Comparison of ENCODE assay signal across 10 cellular contexts in genomic region chr4:123600426-123600825, GRCh38.
DNase-seq lines count a peak whose midpoint lies in the region; ATAC-seq and TF ChIP-seq lines count a peak whose summit lies in the region.
"Had no signal": no experiment of that assay in that cellular context is flagged by ENCODE, and none has a peak within 500 bp of the region (broad histone marks: within the 10 kb centered on the region; RNA-seq: fewer than 3 reads in every experiment).

No MANE protein-coding gene starts in this region.

- intact Hi-C loops in breast epithelium (cut with DNase I; ENCODE audit: low total_unique reads) (loop anchor here (2.0 kb wide), 1 partner anchor 16 kb away; no protein-coding TSS in a partner anchor), MCF 10A (cut with micrococcal nuclease) (no loop called here), lower lobe of right lung (cut with DNase I) (no loop called here), transverse colon (cut with DNase I; ENCODE audit: low total_unique reads) (no loop called here)
- intact Hi-C loops in activated T-helper 1 cell treated with anti-CD3 and anti-CD28 coated beads, Interleukin-12 subunit alpha, Interleukin-12 subunit beta, Interleukin-2, Interleukin-4 antibody, amounts not matched to agents 30 ng/mL and 10 ng/mL and 1 ng/mL, durations not matched to agents 14 hours and 24 hours and 36 hours (cut with micrococcal nuclease): loop anchor here (2.0 to 5.0 kb wide), 3 partner anchors 38 to 203 kb away; partner anchors contain the start of gene SPRY1

- TF ChIP-seq POLR2A in breast epithelium (IDR thresholded peaks at IDR 0.05) (no peak), transverse colon (IDR thresholded peaks at IDR 0.05) (no peak)

- no peak for TF ChIP-seq EP300 in transverse colon (IDR thresholded peaks at IDR 0.05; ENCODE audit: low read depth)

- H3K4me3 Mint-ChIP-seq in MCF 10A (ENCODE audit: unreplicated experiment): no peak overlapping the region
- peak overlapping the region; percentile 15 for H3K4me3 Mint-ChIP-seq in activated T-helper 1 cell treated with anti-CD3 and anti-CD28 coated beads, Interleukin-12 subunit alpha, Interleukin-12 subunit beta, Interleukin-2, Interleukin-4 antibody, amounts not matched to agents 30 ng/mL and 10 ng/mL and 1 ng/mL, durations not matched to agents 14 hours and 24 hours and 36 hours

- no peak for TF ChIP-seq CTCF in breast epithelium (IDR thresholded peaks at IDR 0.05)
- no peak for TF ChIP-seq CTCF in MCF 10A (IDR thresholded peaks at IDR 0.05; ENCODE audit: unreplicated experiment)
- no peak for TF ChIP-seq CTCF in lower lobe of right lung (IDR thresholded peaks at IDR 0.05)
- no peak for TF ChIP-seq CTCF in transverse colon (IDR thresholded peaks at IDR 0.05)

- H3K4me1 Mint-ChIP-seq in MCF 10A (ENCODE audit: insufficient read depth, unreplicated experiment): peaks cover 23% of the 10 kb centered on the region
- peaks cover 50% of the 10 kb centered on the region for H3K4me1 Mint-ChIP-seq in activated T-helper 1 cell treated with anti-CD3 and anti-CD28 coated beads, Interleukin-12 subunit alpha, Interleukin-12 subunit beta, Interleukin-2, Interleukin-4 antibody, amounts not matched to agents 30 ng/mL and 10 ng/mL and 1 ng/mL, durations not matched to agents 14 hours and 24 hours and 36 hours (ENCODE audit: low read depth)

- H3K4me1 ChIP-seq in breast epithelium (peaks cover 0 to 6% of the 10 kb centered on the region in 2 donors), lower lobe of right lung (peaks cover 37% of the 10 kb centered on the region), transverse colon (peaks cover 18 to 58% (median 42%) of the 10 kb centered on the region in 4 donors)
- H3K4me1 ChIP-seq in effector memory CD4-positive, alpha-beta T cell (ENCODE audit: control insufficient read depth, insufficient read depth, low read length, poor library complexity, severe bottlenecking): peaks cover 6% of the 10 kb centered on the region
- H3K4me1 ChIP-seq: BE2C had no signal

- no peak for DNase-seq in breast epithelium (ENCODE audit: low spot score in 2 of 2)
- DNase-seq in MCF 10A (ENCODE audit: unreplicated experiment): no peak
- no peak for DNase-seq in activated T-helper 1 cell treated with anti-CD3 and anti-CD28 coated beads, Interleukin-12 subunit alpha, Interleukin-12 subunit beta, Interleukin-2, Interleukin-4 antibody, amounts not matched to agents 30 ng/mL and 10 ng/mL and 1 ng/mL, durations not matched to agents 14 hours and 24 hours and 36 hours (ENCODE audit: low spot score)
- DNase-seq in lower lobe of right lung: no peak
- no peak for DNase-seq in transverse colon
- DNase-seq in stimulated activated CD4-positive, alpha-beta T cell treated with anti-CD3 and anti-CD28 coated beads, Interleukin-15, amount 100 ng/mL, for 24 hours: no peak
- no peak for DNase-seq in effector memory CD4-positive, alpha-beta T cell
- DNase-seq: NCI-H510A had no signal

- H3K27ac Mint-ChIP-seq in MCF 10A (ENCODE audit: low read depth, unreplicated experiment): no peak overlapping the region
- peak overlapping the region; percentile 75 for H3K27ac Mint-ChIP-seq in activated T-helper 1 cell treated with anti-CD3 and anti-CD28 coated beads, Interleukin-12 subunit alpha, Interleukin-12 subunit beta, Interleukin-2, Interleukin-4 antibody, amounts not matched to agents 30 ng/mL and 10 ng/mL and 1 ng/mL, durations not matched to agents 14 hours and 24 hours and 36 hours

- no peak for ATAC-seq in lower lobe of right lung
- no peak for ATAC-seq in GM21737 (IDR thresholded peaks at IDR 0.05; ENCODE audit: unreplicated experiment)

- H3K9me3 Mint-ChIP-seq in MCF 10A (ENCODE audit: unreplicated experiment): no peaks in the 10 kb centered on the region
- no peaks in the 10 kb centered on the region for H3K9me3 Mint-ChIP-seq in activated T-helper 1 cell treated with anti-CD3 and anti-CD28 coated beads, Interleukin-12 subunit alpha, Interleukin-12 subunit beta, Interleukin-2, Interleukin-4 antibody, amounts not matched to agents 30 ng/mL and 10 ng/mL and 1 ng/mL, durations not matched to agents 14 hours and 24 hours and 36 hours

- H3K36me3 ChIP-seq in breast epithelium (no peaks in the 10 kb centered on the region), lower lobe of right lung (no peaks in the 10 kb centered on the region), transverse colon (no peaks in the 10 kb centered on the region)
- no peaks in the 10 kb centered on the region for H3K36me3 ChIP-seq in effector memory CD4-positive, alpha-beta T cell (ENCODE audit: control insufficient read depth, insufficient read depth, low read length)
- H3K36me3 ChIP-seq: BE2C had no signal

- BruUV-seq in MCF 10A (replicated peaks; lab: Mats Ljungman, UMichigan): no TSS peak

- H3K27me3 ChIP-seq in breast epithelium (no peaks in the 10 kb centered on the region), lower lobe of right lung (ENCODE audit: low read depth) (no peaks in the 10 kb centered on the region), transverse colon (no peaks in the 10 kb centered on the region)
- H3K27me3 ChIP-seq in effector memory CD4-positive, alpha-beta T cell (replicated peaks; ENCODE audit: control insufficient read depth, insufficient read depth, low read length, poor library complexity, severe bottlenecking): no peaks in the 10 kb centered on the region
- H3K27me3 ChIP-seq: BE2C had no signal

- POLR2A ChIA-PET in MCF 10A (lab: Yijun Ruan, JAX): interaction anchor here (0.6 kb wide), 1 partner anchor 16 kb away, joined by 3 read pairs; no protein-coding TSS in a partner anchor

- CTCF ChIA-PET in MCF 10A (lab: Yijun Ruan, JAX): no interaction called here

- H3K9me3 ChIP-seq in breast epithelium (no peaks in the 10 kb centered on the region), lower lobe of right lung (no peaks in the 10 kb centered on the region), transverse colon (no peaks in the 10 kb centered on the region)
- H3K9me3 ChIP-seq in effector memory CD4-positive, alpha-beta T cell (ENCODE audit: control insufficient read depth, low read length): no peaks in the 10 kb centered on the region
- H3K9me3 ChIP-seq: BE2C had no signal

- in situ Hi-C loops in transverse colon (cut with MboI; ENCODE audit: low pct_ligation_motif_present in 1 of 4, low pct_unique_long_range_greater_than_20kb in 1 of 4, low sequenced_read_pairs in 3 of 4): no loop called here

- WGBS in transverse colon (ENCODE audit: low coverage in 1 of 2), 2 donors: 49 to 54% methylated on average over 3 of the region's 3 CpGs

- no peaks in the 10 kb centered on the region for H3K27me3 Mint-ChIP-seq in MCF 10A (ENCODE audit: insufficient read depth, unreplicated experiment)
- no peaks in the 10 kb centered on the region for H3K27me3 Mint-ChIP-seq in activated T-helper 1 cell treated with anti-CD3 and anti-CD28 coated beads, Interleukin-12 subunit alpha, Interleukin-12 subunit beta, Interleukin-2, Interleukin-4 antibody, amounts not matched to agents 30 ng/mL and 10 ng/mL and 1 ng/mL, durations not matched to agents 14 hours and 24 hours and 36 hours (ENCODE audit: insufficient read depth)

- no peaks in the 10 kb centered on the region for H3K36me3 Mint-ChIP-seq in MCF 10A (ENCODE audit: insufficient read depth, unreplicated experiment)
- peaks cover 6% of the 10 kb centered on the region for H3K36me3 Mint-ChIP-seq in activated T-helper 1 cell treated with anti-CD3 and anti-CD28 coated beads, Interleukin-12 subunit alpha, Interleukin-12 subunit beta, Interleukin-2, Interleukin-4 antibody, amounts not matched to agents 30 ng/mL and 10 ng/mL and 1 ng/mL, durations not matched to agents 14 hours and 24 hours and 36 hours (ENCODE audit: low read depth)

- H3K4me3 ChIP-seq in breast epithelium (no peak overlapping the region), lower lobe of right lung (no peak overlapping the region), transverse colon (no peak overlapping the region)
- no peak overlapping the region for H3K4me3 ChIP-seq in effector memory CD4-positive, alpha-beta T cell (ENCODE audit: insufficient read depth, low read depth, low read length, poor library complexity, severe bottlenecking)

- H3K27ac ChIP-seq in breast epithelium (peak overlapping the region; percentile 81), lower lobe of right lung (peak overlapping the region; percentile 47), transverse colon (peak overlapping the region; percentile 65 to 79 (median 74))
- H3K27ac ChIP-seq in effector memory CD4-positive, alpha-beta T cell (ENCODE audit: insufficient read depth, low read length, poor library complexity, severe bottlenecking): no peak overlapping the region

Comparison
In these comparisons a context has a peak if more than half of its experiments do, and no peak if none do; other contexts are left out.
1. intact Hi-C loops: an anchor here in breast epithelium (2.0 kb wide) and activated T-helper 1 cell treated with anti-CD3 and anti-CD28 coated beads, Interleukin-12 subunit alpha, Interleukin-12 subunit beta, Interleukin-2, Interleukin-4 antibody, amounts not matched to agents 30 ng/mL and 10 ng/mL and 1 ng/mL, durations not matched to agents 14 hours and 24 hours and 36 hours (2.0 to 5.0 kb wide); none called in MCF 10A, lower lobe of right lung and transverse colon.